Comparison of ENCODE assay signal across 18 cellular contexts in the genomic region with DNA sequence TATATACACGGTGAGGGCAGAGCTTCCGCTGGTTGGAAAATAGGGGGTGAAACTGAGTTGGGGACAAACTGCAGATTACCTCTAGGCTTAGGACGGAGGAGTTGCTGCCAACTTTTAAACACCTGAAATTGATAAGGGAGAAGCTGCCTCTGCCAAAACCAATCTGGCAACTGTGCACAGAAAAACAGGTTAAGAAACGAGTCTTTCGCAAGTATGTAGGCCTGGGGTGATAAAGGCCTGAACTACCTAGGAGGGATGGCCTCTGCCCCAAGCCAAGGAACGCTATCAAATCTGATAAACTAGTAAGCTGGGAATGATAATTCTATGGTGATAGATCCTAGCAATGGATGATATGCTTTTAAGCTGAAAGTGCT.
DNase-seq lines count a peak whose midpoint lies in the region; TF ChIP-seq lines count a peak whose summit lies in the region.
"Had no signal": no experiment of that assay in that cellular context is flagged by ENCODE, and none has a peak within 500 bp of the region (broad histone marks: within the 10 kb centered on the region; RNA-seq: fewer than 3 reads in every experiment).

No MANE protein-coding gene starts in this region.

- DNase-seq in cardiac muscle cell (ENCODE audit: low read depth in 1 of 2, low spot score in 1 of 2) (no peak), cardiac septum (ENCODE audit: low spot score) (no peak), caudate nucleus (lab: John Stamatoyannopoulos, UW) (no peak), mucosa of gallbladder (ENCODE audit: low spot score) (peak; percentile 35), tibial nerve (ENCODE audit: low spot score in 2 of 2) (no peak), erythroblast (lab: John Stamatoyannopoulos, UW) (no peak), MV-4-11 (lab: John Stamatoyannopoulos, UW) (no peak), COR-L47 (lab: John Stamatoyannopoulos, UW) (no peak)
- DNase-seq: AML-193, EL, NCI-H1105, NCI-H2081 treated with DMSO at 0.1 percent for 48 hours, NCI-H748 treated with DMSO at 0.1 percent for 48 hours, SHP77, SK-N-SH had no signal

- peak overlapping the region; percentile 12 for H3K27ac ChIP-seq in cardiac muscle cell
- peak overlapping the region; percentile 100 for H3K27ac ChIP-seq in caudate nucleus (ENCODE audit: low read depth, low read length)
- H3K27ac ChIP-seq in tibial nerve, result peak overlapping the region; percentile 16 to 88 (median 54)
- H3K27ac ChIP-seq: 22Rv1 had no signal

- H3K36me3 ChIP-seq in cardiac muscle cell (no peaks in the 10 kb centered on the region), tibial nerve (no peaks in the 10 kb centered on the region)

- peaks cover 23% of the 10 kb centered on the region for H3K4me1 ChIP-seq in cardiac muscle cell (ENCODE audit: low read depth)
- H3K4me1 ChIP-seq in tibial nerve, result peaks cover 0 to 53% (median 15%) of the 10 kb centered on the region in 4 donors

- no peaks in the 10 kb centered on the region for H3K27me3 ChIP-seq in cardiac muscle cell
- H3K27me3 ChIP-seq in tibial nerve, result no peaks in the 10 kb centered on the region

- 81 to 86% methylated on average over 6 of the region's 6 CpGs for WGBS in tibial nerve, 2 donors

- TF ChIP-seq POLR2A in tibial nerve (IDR thresholded peaks at IDR 0.05) (no peak), erythroblast (IDR thresholded peaks at IDR 0.05; ENCODE audit: low read length) (no peak)

- H3K4me3 ChIP-seq in cardiac muscle cell, result no peak overlapping the region
- H3K4me3 ChIP-seq in tibial nerve, result no peak overlapping the region
- H3K4me3 ChIP-seq: GM12878, K562 had no signal

- H3K9me3 ChIP-seq in cardiac muscle cell (ENCODE audit: low read depth) (no peaks in the 10 kb centered on the region), tibial nerve (no peaks in the 10 kb centered on the region)
- H3K9me3 ChIP-seq: SK-N-SH had no signal

- TF ChIP-seq EP300 in tibial nerve (IDR thresholded peaks at IDR 0.05), result no peak

- TF ChIP-seq CTCF in cardiac muscle cell (IDR thresholded peaks at IDR 0.05; ENCODE audit: low read depth, low read length), result no peak
- TF ChIP-seq CTCF in tibial nerve (IDR thresholded peaks at IDR 0.05), result no peak

- intact Hi-C loops in cardiac septum (cut with DNase I), result loop anchor here (5.0 kb wide), 1 partner anchor 148 kb away; a partner anchor contains a TSS

Comparison
In these comparisons a context has a peak if more than half of its experiments do, and no peak if none do; other contexts are left out.
1. H3K27ac ChIP-seq: peak in every context shown above with its lines; median percentile 100 in caudate nucleus; 54 in tibial nerve; 12 in cardiac muscle cell.